Comparison of ENCODE assay signal across 8 cellular contexts in genomic region chr3:50088725-50089602, GRCh38. TPM values are rescaled to one million over a fixed set of nuclear protein-coding genes. Genes with fewer than 3 reads are reported as not detected.
DNase-seq lines count a peak whose midpoint lies in the region; ATAC-seq and TF ChIP-seq lines count a peak whose summit lies in the region.

Gene RBM5 (plus strand): TSS chr3:50088919. CDS start chr3:50090435, 1,516 bp downstream.

- H3K36me3 Mint-ChIP-seq in activated T-helper 2 cell treated with anti-CD3 and anti-CD28 coated beads, Interferon-gamma antibody, Interleukin-2, Interleukin-4, amounts not matched to agents 10 μg/mL and 5 μg/mL and 100 μg/mL, durations not matched to agents 14 hours and 24 hours and 36 hours (ENCODE audit: low read depth), result peaks cover 44% of the 10 kb centered on the region
- peaks cover 9 to 39% (median 10%) of the 10 kb centered on the region in 3 donors for H3K36me3 Mint-ChIP-seq in naive thymus-derived CD8-positive, alpha-beta T cell

- ATAC-seq in DND-41 (ENCODE audit: insufficient read depth, low read depth), result peak; percentile 100
- peak; percentile 99 for ATAC-seq in RWPE2 (ENCODE audit: low read depth)
- ATAC-seq in naive thymus-derived CD8-positive, alpha-beta T cell, result peak; percentile 99

- TF ChIP-seq CTCF in DND-41 (IDR thresholded peaks at IDR 0.05; ENCODE audit: borderline replicate concordance, extremely low read depth, low read length, poor library complexity, severe bottlenecking) (no peak), RWPE2 (IDR thresholded peaks at IDR 0.05; ENCODE audit: poor library complexity, severe bottlenecking) (no peak), fibroblast of mammary gland (conservative IDR thresholded peaks at IDR 0.05; ENCODE audit: control insufficient read depth, insufficient read depth, low read depth, low read length) (no peak)

- H3K36me3 ChIP-seq in DND-41 (ENCODE audit: insufficient read depth, low read length) (peaks cover 46% of the 10 kb centered on the region), GM23248 (ENCODE audit: low read depth) (peaks cover 35% of the 10 kb centered on the region), RWPE2 (ENCODE audit: low read depth) (peaks cover 42% of the 10 kb centered on the region)

- peak within 1 kb of the TSS; percentile 95 for H3K27ac Mint-ChIP-seq in activated T-helper 2 cell treated with anti-CD3 and anti-CD28 coated beads, Interferon-gamma antibody, Interleukin-2, Interleukin-4, amounts not matched to agents 10 μg/mL and 5 μg/mL and 100 μg/mL, durations not matched to agents 14 hours and 24 hours and 36 hours
- H3K27ac Mint-ChIP-seq in naive thymus-derived CD8-positive, alpha-beta T cell, result peak within 1 kb of the TSS; percentile 87 to 99 (median 98)

- H3K9me3 Mint-ChIP-seq in activated T-helper 2 cell treated with anti-CD3 and anti-CD28 coated beads, Interferon-gamma antibody, Interleukin-2, Interleukin-4, amounts not matched to agents 10 μg/mL and 5 μg/mL and 100 μg/mL, durations not matched to agents 14 hours and 24 hours and 36 hours, result no peaks in the 10 kb centered on the region
- no peaks in the 10 kb centered on the region for H3K9me3 Mint-ChIP-seq in naive thymus-derived CD8-positive, alpha-beta T cell

- intact Hi-C loops in activated T-helper 2 cell treated with anti-CD3 and anti-CD28 coated beads, Interferon-gamma antibody, Interleukin-2, Interleukin-4, amounts not matched to agents 10 μg/mL and 5 μg/mL and 100 μg/mL, durations not matched to agents 14 hours and 24 hours and 36 hours (cut with micrococcal nuclease), result loop anchor here (2.0 kb wide), 1 partner anchor 148 kb away; the partner anchor contains the start of gene RBM6

- peaks cover 26% of the 10 kb centered on the region for H3K4me1 Mint-ChIP-seq in activated T-helper 2 cell treated with anti-CD3 and anti-CD28 coated beads, Interferon-gamma antibody, Interleukin-2, Interleukin-4, amounts not matched to agents 10 μg/mL and 5 μg/mL and 100 μg/mL, durations not matched to agents 14 hours and 24 hours and 36 hours (ENCODE audit: low read depth)
- peaks cover 15 to 40% (median 34%) of the 10 kb centered on the region in 4 donors for H3K4me1 Mint-ChIP-seq in naive thymus-derived CD8-positive, alpha-beta T cell

- no peaks in the 10 kb centered on the region for H3K27me3 Mint-ChIP-seq in activated T-helper 2 cell treated with anti-CD3 and anti-CD28 coated beads, Interferon-gamma antibody, Interleukin-2, Interleukin-4, amounts not matched to agents 10 μg/mL and 5 μg/mL and 100 μg/mL, durations not matched to agents 14 hours and 24 hours and 36 hours (ENCODE audit: low read depth)
- H3K27me3 Mint-ChIP-seq in naive thymus-derived CD8-positive, alpha-beta T cell, result no peaks in the 10 kb centered on the region

- H4K20me1 ChIP-seq in DND-41 (ENCODE audit: insufficient read depth, low read length) (peaks cover 15% of the 10 kb centered on the region; the same call in 1 of the 2 replicates), GM23248 (ENCODE audit: insufficient read depth) (peaks cover 5% of the 10 kb centered on the region)

- H3K79me2 ChIP-seq in DND-41 (ENCODE audit: insufficient read depth, low read length) (peaks cover 49% of the 10 kb centered on the region), GM23248 (ENCODE audit: insufficient read depth) (peaks cover 55% of the 10 kb centered on the region)

- H3K4me3 ChIP-seq in DND-41 (ENCODE audit: low read depth in 1 of 2, low read length in 2 of 2) (peak within 1 kb of the TSS; percentile 79 to 90), GM23248 (peak within 1 kb of the TSS; percentile 95), RWPE2 (ENCODE audit: severe bottlenecking) (peak within 1 kb of the TSS; percentile 78), fibroblast of mammary gland (ENCODE audit: control insufficient read depth, low read depth, low read length) (peak within 1 kb of the TSS; percentile 100)

- in situ Hi-C loops in GM23248 (cut with MboI), result no loop called here

- H3K4me1 ChIP-seq in DND-41 (ENCODE audit: insufficient read depth, low read length), result peaks cover 24% of the 10 kb centered on the region
- H3K4me1 ChIP-seq in GM23248 (ENCODE audit: insufficient read depth), result peaks cover 15% of the 10 kb centered on the region
- H3K4me1 ChIP-seq in RWPE2 (ENCODE audit: insufficient read depth, poor library complexity, severe bottlenecking), result peaks cover 5% of the 10 kb centered on the region

- peak within 1 kb of the TSS; percentile 98 for H3K9ac ChIP-seq in DND-41 (ENCODE audit: low read depth, low read length)
- peak within 1 kb of the TSS; percentile 99 for H3K9ac ChIP-seq in GM23248

- H3K4me2 ChIP-seq in DND-41 (ENCODE audit: insufficient read depth, low read length) (peak within 1 kb of the TSS; percentile 73), GM23248 (ENCODE audit: unreplicated experiment) (peak within 1 kb of the TSS; percentile 86)

- H3K9me2 ChIP-seq in GM23248 (ENCODE audit: insufficient read depth), result no peaks in the 10 kb centered on the region

- peaks cover 17% of the 10 kb centered on the region; the same call in 1 of the 2 replicates for H3F3A ChIP-seq in GM23248 (ENCODE audit: insufficient read depth)

- no peaks in the 10 kb centered on the region for H3K27me3 ChIP-seq in DND-41 (ENCODE audit: insufficient read depth, low read length, poor library complexity)
- H3K27me3 ChIP-seq in GM23248 (replicated peaks; ENCODE audit: insufficient read depth), result no peaks in the 10 kb centered on the region
- no peaks in the 10 kb centered on the region for H3K27me3 ChIP-seq in RWPE2 (ENCODE audit: insufficient read depth, poor library complexity, severe bottlenecking)

- H3K4me3 Mint-ChIP-seq in activated T-helper 2 cell treated with anti-CD3 and anti-CD28 coated beads, Interferon-gamma antibody, Interleukin-2, Interleukin-4, amounts not matched to agents 10 μg/mL and 5 μg/mL and 100 μg/mL, durations not matched to agents 14 hours and 24 hours and 36 hours (ENCODE audit: low read depth), result peak within 1 kb of the TSS; percentile 95
- peak within 1 kb of the TSS; percentile 91 to 98 (median 96) for H3K4me3 Mint-ChIP-seq in naive thymus-derived CD8-positive, alpha-beta T cell

- POLR2A ChIA-PET in naive thymus-derived CD8-positive, alpha-beta T cell (lab: Charles Lee), result interaction anchor here (0.7 to 1.2 kb wide), 4 partner anchors 10 to 479 kb away, joined by 3 to 6 read pairs (median 4); partner anchors contain the start of genes C3orf18 and RBM6

- H3K9me3 ChIP-seq in DND-41 (ENCODE audit: insufficient read depth, low read length, severe bottlenecking), result no peaks in the 10 kb centered on the region
- H3K9me3 ChIP-seq in GM23248 (ENCODE audit: low read depth), result no peaks in the 10 kb centered on the region
- H3K9me3 ChIP-seq in RWPE2 (ENCODE audit: severe bottlenecking), result no peaks in the 10 kb centered on the region

- H2AFZ ChIP-seq in DND-41 (ENCODE audit: low read depth, low read length) (peak within 1 kb of the TSS; percentile 98), GM23248 (peak within 1 kb of the TSS; percentile 99)

- WGBS in GM23248 (ENCODE audit: low coverage in 1 of 2, low lambda C conversion rate in 2 of 2, missing lambda C conversion rate in 2 of 2), 2 experiments, result 1% methylated on average over 57 to 61 of the region's 61 CpGs

- peak within 1 kb of the TSS; percentile 96 for H3K27ac ChIP-seq in DND-41 (ENCODE audit: low read length)
- peak within 1 kb of the TSS; percentile 89 for H3K27ac ChIP-seq in GM23248
- peak within 1 kb of the TSS; percentile 68 for H3K27ac ChIP-seq in RWPE2 (ENCODE audit: poor library complexity, severe bottlenecking)

- DNase-seq in DND-41 (peak; percentile 95), GM23248 (peak; percentile 98), LHCN-M2 (ENCODE audit: low read depth) (peak; percentile 91), RWPE2 (ENCODE audit: low spot score) (peak; percentile 95), fibroblast of mammary gland (ENCODE audit: low read depth) (peak; percentile 91)
- peak; percentile 91 for DNase-seq in activated T-helper 2 cell treated with anti-CD3 and anti-CD28 coated beads, Interferon-gamma antibody, Interleukin-2, Interleukin-4, amounts not matched to agents 10 μg/mL and 5 μg/mL and 100 μg/mL, durations not matched to agents 14 hours and 24 hours and 36 hours (ENCODE audit: low spot score)
- peak; percentile 78 to 94 (median 88) for DNase-seq in naive thymus-derived CD8-positive, alpha-beta T cell
- peak; percentile 78 to 89 (median 84) for DNase-seq in stimulated activated naive CD4-positive, alpha-beta T cell (lab: John Stamatoyannopoulos, UW)

RNA-seq across cellular contexts. Expression of gene RBM5, which starts in this region (rescaled TPM):
- 86.1 and 152 TPM in 2 replicates for total RNA-seq in GM23248 (2014; rRNA removed; shearing (Covaris generic))
- 44.5 and 55.0 TPM in 2 replicates for polyA plus RNA-seq in GM23248 (2016; fragmentation: Nextera tagmentation; extraction: Ambion mirVana)
- 97.8 and 100 TPM in 2 replicates for total RNA-seq in LHCN-M2 (2014; rRNA removed)
- 62.2 TPM for polyA plus RNA-seq in LHCN-M2 (2012)
- total RNA-seq in activated T-helper 2 cell treated with anti-CD3 and anti-CD28 coated beads, Interferon-gamma antibody, Interleukin-2, Interleukin-4, amounts not matched to agents 10 μg/mL and 5 μg/mL and 100 μg/mL, durations not matched to agents 14 hours and 24 hours and 36 hours, result 139 and 144 TPM in 2 replicates
- 100 to 1,000 TPM; 387 to 402 TPM for total RNA-seq in naive thymus-derived CD8-positive, alpha-beta T cell
- polyA plus RNA-seq in naive thymus-derived CD8-positive, alpha-beta T cell, result 10 to 100 TPM; 19.7 to 46.1 (median 35.0) TPM

Comparison
In these comparisons a context has a peak if more than half of its experiments do, and no peak if none do; other contexts are left out.
1. Peak in every context shown above with its lines: DNase-seq, ATAC-seq, H3K4me3 ChIP-seq and H3K27ac ChIP-seq.